28 cellular contexts compared by ENCODE assay signal in the genomic region with DNA sequence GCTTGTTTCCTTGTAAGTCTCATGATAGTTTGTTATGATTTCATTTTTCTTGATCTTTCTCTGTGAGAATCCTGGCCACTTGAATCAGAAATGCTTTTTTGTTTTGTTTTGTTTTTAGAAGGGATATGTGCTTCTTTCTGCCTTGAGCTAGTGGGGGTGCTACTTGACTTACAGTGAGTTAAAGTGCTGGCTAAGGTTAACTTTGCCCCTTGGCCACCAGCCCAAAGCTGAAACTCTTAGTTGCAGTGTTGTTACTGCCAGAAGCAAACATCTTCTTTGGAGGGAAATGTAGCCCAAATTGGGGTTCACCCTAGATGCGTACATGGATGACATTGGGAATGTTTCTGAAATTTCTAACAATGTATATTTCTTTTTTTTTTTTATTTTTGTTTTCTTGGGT. TPM values are rescaled to one million over a fixed set of nuclear protein-coding genes. Genes with fewer than 3 reads are reported as not detected.
DNase-seq lines count a peak whose midpoint lies in the region; ATAC-seq, FAIRE-seq and TF ChIP-seq lines count a peak whose summit lies in the region.
"Had no signal": no experiment of that assay in that cellular context is flagged by ENCODE, and none has a peak within 500 bp of the region (broad histone marks: within the 10 kb centered on the region; RNA-seq: fewer than 3 reads in every experiment).

No MANE protein-coding gene starts in this region.

- intact Hi-C loops in right lobe of liver (cut with DNase I) (no loop called here), HepG2 (cut with micrococcal nuclease; ENCODE audit: unreplicated experiment) (no loop called here)

- no peaks in the 10 kb centered on the region for H3K27me3 ChIP-seq in right lobe of liver
- H3K27me3 ChIP-seq in HepG2 (ENCODE audit: control insufficient read depth in 1 of 2, insufficient read depth in 2 of 2, low read length in 2 of 2) = no peaks in the 10 kb centered on the region
- H3K27me3 ChIP-seq: BE2C, BLaER1 had no signal

- TF ChIP-seq CTCF in right lobe of liver (IDR thresholded peaks at IDR 0.05) (no peak), HepG2 (CRISPR knock-in tag; IDR thresholded peaks at IDR 0.05) (no peak), WTC11 (IDR thresholded peaks at IDR 0.05) (no peak)

- H2AFZ ChIP-seq in HepG2 (ENCODE audit: low read length) = no peak overlapping the region

- H3K4me3 ChIP-seq in right lobe of liver = no peak overlapping the region
- H3K4me3 ChIP-seq in HepG2 (replicated peaks in 1 of 3; ENCODE audit: insufficient read depth in 1 of 3, low read depth in 2 of 3, low read length in 3 of 3) = no peak overlapping the region
- H3K4me3 ChIP-seq: BLaER1, GM12878 had no signal

- CTCF ChIA-PET in HepG2 (lab: Yijun Ruan, JAX; ENCODE audit: low intra/inter-chr PET ratio, low total read pairs) (no interaction called here), WTC11 (lab: Charles Lee) (interaction anchor here (1.2 to 2.1 kb wide), 2 partner anchors 19 to 164 kb away, joined by 3 to 7 read pairs; no protein-coding TSS in a partner anchor)

- H3K27ac Mint-ChIP-seq in WTC11 = peak overlapping the region; percentile 15; the same call in 1 of the 2 replicates
- H3K27ac Mint-ChIP-seq: CD14-positive monocyte; CD4-positive, alpha-beta memory T cell; CD8-positive, alpha-beta memory T cell had no signal

- BruUV-seq in HepG2 (replicated peaks; lab: Mats Ljungman, UMichigan) = no TSS peak

- FAIRE-seq in HepG2 (lab: Jason Lieb, UNC) = no peak
- FAIRE-seq: GM12878, GM12892, GM18507 had no signal

- no peak for TF ChIP-seq RAD21 in HepG2 (CRISPR knock-in tag; IDR thresholded peaks at IDR 0.05)

- TF ChIP-seq EP300 in HepG2 (IDR thresholded peaks at IDR 0.05; ENCODE audit: low read depth in 2 of 2, low read length in 2 of 2) = no peak
- TF ChIP-seq EP300 in HepG2 (CRISPR knock-in tag; IDR thresholded peaks at IDR 0.05; ENCODE audit: borderline replicate concordance) = no peak

- H3K4me3 Mint-ChIP-seq in WTC11 = no peak overlapping the region
- H3K4me3 Mint-ChIP-seq: CD14-positive monocyte; CD4-positive, alpha-beta memory T cell; CD4-positive, CD25-positive, alpha-beta regulatory T cell; CD8-positive, alpha-beta memory T cell had no signal

- DNase-seq in right lobe of liver (no peak), HepG2 (ENCODE audit: low spot score) (no peak), WTC11 (ENCODE audit: low spot score) (no peak), left lobe of liver (ENCODE audit: low spot score) (no peak), smooth muscle cell of the brain vasculature (ENCODE audit: low read depth, low spot score) (peak; percentile 9), pons (ENCODE audit: low spot score) (no peak), HPDE6-E6E7 (ENCODE audit: extremely low spot score) (no peak)
- DNase-seq: 8988T; ACHN; BE2C; C1 segment of cervical spinal cord; CD4-positive, alpha-beta memory T cell; CD4-positive, CD25-positive, alpha-beta regulatory T cell; CD8-positive, alpha-beta memory T cell; COR-L47; DMS 273 treated with DMSO at 0.1 percent for 48 hours; DMS153; DMS53; DMS79; DND-41; EL; GDM1 had no signal

- peaks cover 13% of the 10 kb centered on the region for H3K4me1 Mint-ChIP-seq in WTC11
- H3K4me1 Mint-ChIP-seq: CD14-positive monocyte; CD4-positive, alpha-beta memory T cell; CD8-positive, alpha-beta memory T cell had no signal

- POLR2A ChIA-PET in HepG2 (lab: Yijun Ruan, JAX) (no interaction called here), WTC11 (lab: Charles Lee) (no interaction called here)

- no peak for TF ChIP-seq POLR2A in right lobe of liver (IDR thresholded peaks at IDR 0.05)
- no peak for TF ChIP-seq POLR2A in HepG2 (IDR thresholded peaks at IDR 0.05; ENCODE audit: insufficient read depth in 1 of 2, low read depth in 2 of 2, low read length in 2 of 2)

- H3K27me3 Mint-ChIP-seq in WTC11 (ENCODE audit: low read depth) = no peaks in the 10 kb centered on the region
- H3K27me3 Mint-ChIP-seq: CD4-positive, alpha-beta memory T cell; CD4-positive, CD25-positive, alpha-beta regulatory T cell; CD8-positive, alpha-beta memory T cell had no signal

- no peaks in the 10 kb centered on the region for H3K9me3 ChIP-seq in right lobe of liver
- no peaks in the 10 kb centered on the region for H3K9me3 ChIP-seq in HepG2 (ENCODE audit: low read length)
- H3K9me3 ChIP-seq: BE2C, BLaER1 had no signal

- ATAC-seq in right lobe of liver (peak; percentile 49 to 62 (median 58)), HepG2 (no peak), WTC11 (no peak), left lobe of liver (peak; percentile 71), GM18868 (IDR thresholded peaks at IDR 0.05; ENCODE audit: unreplicated experiment) (no peak)
- ATAC-seq: GM12878 had no signal

- no peaks in the 10 kb centered on the region for H3K79me2 ChIP-seq in HepG2 (ENCODE audit: insufficient read depth, low read length)

- H3K9me3 Mint-ChIP-seq in WTC11 = no peaks in the 10 kb centered on the region
- H3K9me3 Mint-ChIP-seq: CD14-positive monocyte; CD4-positive, alpha-beta memory T cell; CD4-positive, CD25-positive, alpha-beta regulatory T cell; CD8-positive, alpha-beta memory T cell had no signal

- no peak overlapping the region for H3K4me2 ChIP-seq in HepG2 (ENCODE audit: low read depth, low read length)
- H3K4me2 ChIP-seq: BLaER1 had no signal

- no peaks in the 10 kb centered on the region for H3K36me3 Mint-ChIP-seq in WTC11

- H3K4me1 ChIP-seq in right lobe of liver (no peaks in the 10 kb centered on the region), HepG2 (ENCODE audit: insufficient read depth, low read length) (no peaks in the 10 kb centered on the region)
- H3K4me1 ChIP-seq: BE2C, BLaER1 had no signal

- in situ Hi-C loops in HepG2 (cut with HindIII; ENCODE audit: extremely low pct_ligation_motif_present, low pct_unique_long_range_greater_than_20kb) = no loop called here

- H3K36me3 ChIP-seq in right lobe of liver (no peaks in the 10 kb centered on the region), HepG2 (replicated peaks in 1 of 2; ENCODE audit: control insufficient read depth in 1 of 2, insufficient read depth in 2 of 2, low read length in 2 of 2) (no peaks in the 10 kb centered on the region)

- WGBS in right lobe of liver (ENCODE audit: insufficient coverage, low coverage, low lambda C conversion rate, missing lambda C conversion rate) = 90% methylated on average over 1 of the region's 1 CpG
- 100% methylated on average over 1 of the region's 1 CpG for WGBS in HepG2 (ENCODE audit: low lambda C conversion rate)

- H4K20me1 ChIP-seq in HepG2 (ENCODE audit: insufficient read depth, low read length) = no peaks in the 10 kb centered on the region
- H4K20me1 ChIP-seq: BLaER1 had no signal

- H3K27ac ChIP-seq in right lobe of liver (no peak overlapping the region), HepG2 (ENCODE audit: extremely low read length, insufficient read depth, low read length) (no peak overlapping the region)
- H3K27ac ChIP-seq: BLaER1 had no signal

- H3K9ac ChIP-seq in HepG2 (ENCODE audit: insufficient read depth, low read depth, low read length) = no peak overlapping the region
- H3K9ac ChIP-seq: BLaER1 had no signal

TF ChIP-seq in WTC11, 78 proteins besides CTCF, POLR2A, EP300 and RAD21:
- no peak for TF ChIP-seq ZNF219 (CRISPR knock-in tag; IDR thresholded peaks at IDR 0.05; ENCODE audit: borderline replicate concordance)
- TF ChIP-seq, protein P1, sequence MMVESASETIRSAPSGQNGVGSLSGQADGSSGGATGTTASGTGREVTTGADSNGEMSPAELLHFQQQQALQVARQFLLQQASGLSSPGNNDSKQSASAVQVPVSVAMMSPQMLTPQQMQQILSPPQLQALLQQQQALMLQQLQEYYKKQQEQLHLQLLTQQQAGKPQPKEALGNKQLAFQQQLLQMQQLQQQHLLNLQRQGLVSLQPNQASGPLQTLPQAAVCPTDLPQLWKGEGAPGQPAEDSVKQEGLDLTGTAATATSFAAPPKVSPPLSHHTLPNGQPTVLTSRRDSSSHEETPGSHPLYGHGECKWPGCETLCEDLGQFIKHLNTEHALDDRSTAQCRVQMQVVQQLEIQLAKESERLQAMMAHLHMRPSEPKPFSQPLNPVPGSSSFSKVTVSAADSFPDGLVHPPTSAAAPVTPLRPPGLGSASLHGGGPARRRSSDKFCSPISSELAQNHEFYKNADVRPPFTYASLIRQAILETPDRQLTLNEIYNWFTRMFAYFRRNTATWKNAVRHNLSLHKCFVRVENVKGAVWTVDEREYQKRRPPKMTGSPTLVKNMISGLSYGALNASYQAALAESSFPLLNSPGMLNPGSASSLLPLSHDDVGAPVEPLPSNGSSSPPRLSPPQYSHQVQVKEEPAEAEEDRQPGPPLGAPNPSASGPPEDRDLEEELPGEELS (CRISPR knock-in tag; IDR thresholded peaks at IDR 0.05) = no peak

RNA-seq across cellular contexts. Expression of a gene that starts 57.4 kb away (rescaled TPM):
- total RNA-seq in right lobe of liver (10 to 100 TPM in 5 of 6 experiments, 1 to 10 TPM in 1; 9.6 to 12.8 (median 11.4) TPM), HepG2 (2016; rRNA removed; fragmentation: Illumina TruSeq; extraction: Trizol) (11.8 and 13.3 TPM in 2 replicates), WTC11 (2021) (16.1 to 19.5 TPM (median 16.9 TPM) in 3 replicates), left lobe of liver (11.3 TPM)
- 57.8 and 58.7 TPM in 2 replicates for total RNA-seq in HepG2 (2016; cell fraction: cytosol; rRNA removed; fragmentation: Illumina TruSeq; extraction: Trizol; ENCODE audit: low read depth)
- total RNA-seq in HepG2 (2016; cell fraction: insoluble cytoplasmic fraction; rRNA removed; fragmentation: Illumina TruSeq; extraction: Trizol) = 12.1 and 12.2 TPM in 2 replicates
- total RNA-seq in HepG2 (2016; cell fraction: membrane; rRNA removed; fragmentation: Illumina TruSeq; extraction: Trizol) = 19.8 and 23.5 TPM in 2 replicates
- 17.1 and 18.3 TPM in 2 replicates for total RNA-seq in HepG2 (2016; cell fraction: nucleus; rRNA removed; fragmentation: Illumina TruSeq; extraction: Trizol)
- 3.7 and 4.7 TPM in 2 replicates for polyA plus RNA-seq in HepG2 (2011; rRNA removed)
- 1.4 and 2.2 TPM in 2 replicates for polyA plus RNA-seq in HepG2 (2011; cell fraction: cytosol; rRNA removed)
- polyA plus RNA-seq in HepG2 (2011; cell fraction: nucleus; rRNA removed) = 3.0 and 3.3 TPM in 2 replicates
- 6.5 and 8.0 TPM in 2 replicates for polyA plus RNA-seq in HepG2 (2012)
- polyA plus RNA-seq in HepG2 (2016; cell fraction: cytosol; fragmentation: Illumina TruSeq; extraction: Trizol; ENCODE audit: low read depth) = 2.8 and 3.0 TPM in 2 replicates
- 11.3 and 12.0 TPM in 2 replicates for polyA plus RNA-seq in HepG2 (2016; cell fraction: insoluble cytoplasmic fraction; fragmentation: Illumina TruSeq; extraction: Trizol; ENCODE audit: low read depth)
- polyA plus RNA-seq in HepG2 (2016; cell fraction: membrane; fragmentation: Illumina TruSeq; extraction: Trizol; ENCODE audit: low read depth) = 5.6 and 6.7 TPM in 2 replicates
- polyA plus RNA-seq in HepG2 (2016; cell fraction: nucleus; fragmentation: Illumina TruSeq; extraction: Trizol; ENCODE audit: insufficient read depth, low read depth) = 7.9 and 9.5 TPM in 2 replicates
- 2.0 and 9.4 TPM in 2 replicates for polyA minus RNA-seq in HepG2 (2011; rRNA and poly(A)+ RNA removed; ENCODE audit: low replicate concordance)
- 9.1 and 10.1 TPM in 2 replicates for polyA minus RNA-seq in HepG2 (2011; cell fraction: cytosol; rRNA and poly(A)+ RNA removed)
- polyA minus RNA-seq in HepG2 (2011; cell fraction: nucleus; rRNA and poly(A)+ RNA removed) = 30.9 and 31.6 TPM in 2 replicates

Comparison
In these comparisons a context has a peak if more than half of its experiments do, and no peak if none do; other contexts are left out.
1. ATAC-seq: peak in right lobe of liver (4 of 4) and left lobe of liver (single experiment); none in HepG2 (single experiment), WTC11 (single experiment) and GM18868 (single experiment).